Comparison of ENCODE assay signal across 17 cellular contexts in the genomic region with DNA sequence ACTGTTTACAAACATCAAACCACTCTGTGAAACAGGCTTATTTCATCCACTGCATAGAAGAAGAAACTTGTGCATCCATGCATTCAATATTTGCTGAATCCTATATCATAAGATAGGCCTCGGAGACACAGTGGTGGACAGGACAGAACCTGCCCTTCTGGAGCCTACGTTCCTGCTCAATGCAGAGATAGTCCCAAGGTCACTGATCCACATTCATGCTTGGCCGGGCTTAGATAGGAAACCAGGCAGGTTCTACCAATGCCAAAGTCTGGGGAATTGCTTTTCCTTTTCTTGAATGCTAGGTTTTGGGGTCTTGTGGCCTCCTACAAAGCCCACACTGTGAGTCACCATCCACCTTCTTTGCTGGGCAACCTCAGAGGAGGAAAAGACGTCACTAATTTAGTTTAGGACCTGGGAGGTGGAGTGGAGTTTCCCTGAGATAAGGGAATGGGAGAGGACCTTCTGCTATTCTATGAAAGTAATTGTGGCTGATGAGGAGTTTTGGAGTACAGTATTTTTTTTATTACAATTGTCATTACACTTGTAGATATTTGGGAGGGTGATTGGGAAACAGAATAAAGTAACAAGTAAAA.
DNase-seq lines count a peak whose midpoint lies in the region; ATAC-seq and TF ChIP-seq lines count a peak whose summit lies in the region.
"Had no signal": no experiment of that assay in that cellular context is flagged by ENCODE, and none has a peak within 500 bp of the region (broad histone marks: within the 10 kb centered on the region; RNA-seq: fewer than 3 reads in every experiment).

No MANE protein-coding gene starts in this region.

- no peak for TF ChIP-seq CTCF in IMR-90 (conservative IDR thresholded peaks at IDR 0.05; ENCODE audit: low read depth, low read length)
- no peak for TF ChIP-seq CTCF in brain (conservative IDR thresholded peaks at IDR 0.05)
- no peak for TF ChIP-seq CTCF in endodermal cell (conservative IDR thresholded peaks at IDR 0.05)

- H3K9ac ChIP-seq in IMR-90 (ENCODE audit: low read depth, low read length) (no peak overlapping the region), endodermal cell (ENCODE audit: extremely low read depth, low read length, poor library complexity, severe bottlenecking) (no peak overlapping the region)
- H3K9ac ChIP-seq: KMS-11 had no signal

- POLR2A ChIA-PET in IMR-90 (lab: Charles Lee; ENCODE audit: unreplicated experiment), result no interaction called here

- H3K4me1 Mint-ChIP-seq in brain, result peaks cover 27% of the 10 kb centered on the region
- no peaks in the 10 kb centered on the region for H3K4me1 Mint-ChIP-seq in endodermal cell
- H3K4me1 Mint-ChIP-seq: CD4-positive, alpha-beta memory T cell had no signal

- H3K27ac Mint-ChIP-seq in brain, result peak overlapping the region in 4 of 5 experiments; percentile 2 to 36 (median 22)
- H3K27ac Mint-ChIP-seq in endodermal cell, result no peak overlapping the region
- H3K27ac Mint-ChIP-seq: CD4-positive, alpha-beta memory T cell had no signal

- no TSS peak for BruUV-seq in IMR-90 (replicated peaks; lab: Mats Ljungman, UMichigan)

- no peak overlapping the region for H4K91ac ChIP-seq in IMR-90 (ENCODE audit: insufficient read depth, low read depth, low read length)

- TF ChIP-seq POLR2A in IMR-90 (IDR thresholded peaks at IDR 0.05; ENCODE audit: low read depth, low read length), result no peak

- H3K27me3 Mint-ChIP-seq in brain, result peaks cover 7% of the 10 kb centered on the region
- peaks cover 8% of the 10 kb centered on the region for H3K27me3 Mint-ChIP-seq in endodermal cell (ENCODE audit: insufficient read depth)

- no peak overlapping the region for H3K14ac ChIP-seq in IMR-90 (replicated peaks; ENCODE audit: low read depth, low read length)

- no peak overlapping the region for H3K56ac ChIP-seq in IMR-90 (ENCODE audit: extremely low read depth, insufficient read depth, low read length)

- peaks cover 0 to 9% (median 2%) of the 10 kb centered on the region in 5 experiments for H3K9me3 Mint-ChIP-seq in brain
- H3K9me3 Mint-ChIP-seq in endodermal cell, result no peaks in the 10 kb centered on the region

- H3K27ac ChIP-seq in IMR-90 (ENCODE audit: insufficient read depth, low read length) (no peak overlapping the region), endodermal cell (ENCODE audit: low read depth, low read length) (no peak overlapping the region)
- H3K27ac ChIP-seq: KMS-11, Peyer's patch had no signal

- H4K5ac ChIP-seq in IMR-90 (ENCODE audit: low read depth, low read length), result no peak overlapping the region

- no peak overlapping the region for H3K4me3 ChIP-seq in IMR-90 (ENCODE audit: insufficient read depth, low read depth, low read length)
- no peak overlapping the region for H3K4me3 ChIP-seq in endodermal cell (ENCODE audit: low read length)
- H3K4me3 ChIP-seq: Peyer's patch had no signal

- H3K9me1 ChIP-seq in IMR-90 (ENCODE audit: insufficient read depth, low read length), result no peaks in the 10 kb centered on the region; the same call in 1 of the 2 replicates

- no peaks in the 10 kb centered on the region for H4K20me1 ChIP-seq in IMR-90 (ENCODE audit: insufficient read depth, low read length)

- no peak overlapping the region for H3K4me2 ChIP-seq in IMR-90 (ENCODE audit: low read depth, low read length)
- H3K4me2 ChIP-seq: KMS-11 had no signal

- no peak overlapping the region for H2BK20ac ChIP-seq in IMR-90 (ENCODE audit: low read depth, low read length)

- H3K9me3 ChIP-seq in IMR-90 (ENCODE audit: control insufficient read depth, insufficient read depth, low read length) (no peaks in the 10 kb centered on the region), endodermal cell (ENCODE audit: control insufficient read depth, low read length) (no peaks in the 10 kb centered on the region)
- H3K9me3 ChIP-seq: Caco-2, Peyer's patch had no signal

- H3K4me1 ChIP-seq in IMR-90 (ENCODE audit: control insufficient read depth, insufficient read depth, low read length) (no peaks in the 10 kb centered on the region), endodermal cell (ENCODE audit: control insufficient read depth, insufficient read depth, low read length) (no peaks in the 10 kb centered on the region)
- H3K4me1 ChIP-seq: Caco-2, Peyer's patch had no signal

- in situ Hi-C loops in IMR-90 (cut with MboI; ENCODE audit: low sequenced_read_pairs), result no loop called here

- H2BK15ac ChIP-seq in IMR-90 (ENCODE audit: low read depth, low read length), result no peak overlapping the region

- ATAC-seq in left ventricle myocardium superior (peak; percentile 36), left cardiac atrium (no peak), IMR-90 (ENCODE audit: low read depth) (no peak)

- H2AFZ ChIP-seq in IMR-90 (replicated peaks; ENCODE audit: low read length, poor library complexity), result peak overlapping the region; percentile 0

- TF ChIP-seq RAD21 in IMR-90 (IDR thresholded peaks at IDR 0.05; ENCODE audit: low read length), result no peak

- H2BK120ac ChIP-seq in IMR-90 (ENCODE audit: low read depth, low read length), result no peak overlapping the region

- CTCF ChIA-PET in IMR-90 (lab: Yijun Ruan, JAX), result interaction anchor here (1.6 kb wide), 1 partner anchor 13 kb away, joined by 4 read pairs; no protein-coding TSS in a partner anchor

- H3K4ac ChIP-seq in IMR-90 (ENCODE audit: low read depth, low read length), result no peak overlapping the region

- no peak overlapping the region for H2BK5ac ChIP-seq in IMR-90 (ENCODE audit: low read depth, low read length, poor library complexity, severe bottlenecking)

- intact Hi-C loops in left ventricle myocardium superior (cut with micrococcal nuclease), result no loop called here
- intact Hi-C loops in left cardiac atrium (cut with DNase I), result no loop called here
- intact Hi-C loops in IMR-90 (cut with micrococcal nuclease), result no loop called here

- DNase-seq in left ventricle myocardium superior (no peak), left cardiac atrium (no peak), IMR-90 (no peak), amygdala (lab: John Stamatoyannopoulos, UW) (no peak), DMS153 treated with DMSO at 0.1 percent for 48 hours (lab: John Stamatoyannopoulos, UW; ENCODE audit: unreplicated experiment) (no peak), endodermal cell (no peak)
- DNase-seq: Caco-2; CD4-positive, alpha-beta memory T cell; NCI-H1105; NCI-H146; NCI-H2029; NCI-H2227 treated with DMSO at 0.1 percent for 48 hours; NCI-H510A treated with DMSO at 0.1 percent for 48 hours; NCI-H748 treated with DMSO at 0.1 percent for 48 hours; Peyer's patch had no signal

- no peak overlapping the region for H2AK9ac ChIP-seq in IMR-90 (replicated peaks; ENCODE audit: low read depth, low read length, poor library complexity)

- no peaks in the 10 kb centered on the region for H3K79me1 ChIP-seq in IMR-90 (ENCODE audit: low read depth in 1 of 2, low read length in 2 of 2)

- no peak overlapping the region for H2AK5ac ChIP-seq in IMR-90 (ENCODE audit: low read depth, low read length)

- H3K36me3 Mint-ChIP-seq in brain (no peaks in the 10 kb centered on the region), endodermal cell (ENCODE audit: low read depth) (no peaks in the 10 kb centered on the region)
- H3K36me3 Mint-ChIP-seq: CD4-positive, alpha-beta memory T cell had no signal

- no peak overlapping the region for H3K18ac ChIP-seq in IMR-90 (ENCODE audit: low read depth, low read length)

- H3K27me3 ChIP-seq in IMR-90 (ENCODE audit: control insufficient read depth, insufficient read depth, low read length) (no peaks in the 10 kb centered on the region; the same call in 1 of the 2 replicates), endodermal cell (ENCODE audit: control insufficient read depth, insufficient read depth, low read length, poor library complexity, severe bottlenecking) (no peaks in the 10 kb centered on the region)
- H3K27me3 ChIP-seq: Peyer's patch had no signal

- H3K23ac ChIP-seq in IMR-90 (ENCODE audit: low read depth, low read length), result no peak overlapping the region

- H3K4me3 Mint-ChIP-seq in brain, result no peak overlapping the region
- no peak overlapping the region for H3K4me3 Mint-ChIP-seq in endodermal cell
- H3K4me3 Mint-ChIP-seq: CD4-positive, alpha-beta memory T cell had no signal

- WGBS in IMR-90 (ENCODE audit: extremely low coverage in 2 of 2, insufficient read length in 1 of 2), 2 experiments, result 63% methylated on average over 2 of the region's 4 CpGs; no CpG with 5 or more reads in 1 of the 2 experiments
- 90 to 94% methylated on average over 4 of the region's 4 CpGs for WGBS in endodermal cell (ENCODE audit: insufficient coverage in 1 of 2, insufficient read length in 1 of 2), 2 experiments

- dilution Hi-C loops in IMR-90 (cut with HindIII; ENCODE audit: low sequenced_read_pairs, unreplicated experiment), result no loop called here

- no peak overlapping the region for H4K8ac ChIP-seq in IMR-90 (ENCODE audit: low read depth in 2 of 2, low read length in 2 of 2)

- no peaks in the 10 kb centered on the region for H3K36me3 ChIP-seq in IMR-90 (ENCODE audit: control insufficient read depth, insufficient read depth, low read length)
- no peaks in the 10 kb centered on the region for H3K36me3 ChIP-seq in endodermal cell (ENCODE audit: control insufficient read depth, insufficient read depth, low read length)
- H3K36me3 ChIP-seq: Peyer's patch had no signal

TF ChIP-seq in IMR-90, 13 proteins besides CTCF, POLR2A, EP300 and RAD21 (continues in another document):
- TF ChIP-seq CHD1 (IDR thresholded peaks at IDR 0.05; ENCODE audit: low read depth, low read length), result no peak
- TF ChIP-seq CEBPB (IDR thresholded peaks at IDR 0.05; ENCODE audit: low read depth, low read length), result no peak
- TF ChIP-seq, protein P1, sequence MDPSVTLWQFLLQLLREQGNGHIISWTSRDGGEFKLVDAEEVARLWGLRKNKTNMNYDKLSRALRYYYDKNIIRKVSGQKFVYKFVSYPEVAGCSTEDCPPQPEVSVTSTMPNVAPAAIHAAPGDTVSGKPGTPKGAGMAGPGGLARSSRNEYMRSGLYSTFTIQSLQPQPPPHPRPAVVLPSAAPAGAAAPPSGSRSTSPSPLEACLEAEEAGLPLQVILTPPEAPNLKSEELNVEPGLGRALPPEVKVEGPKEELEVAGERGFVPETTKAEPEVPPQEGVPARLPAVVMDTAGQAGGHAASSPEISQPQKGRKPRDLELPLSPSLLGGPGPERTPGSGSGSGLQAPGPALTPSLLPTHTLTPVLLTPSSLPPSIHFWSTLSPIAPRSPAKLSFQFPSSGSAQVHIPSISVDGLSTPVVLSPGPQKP (IDR thresholded peaks at IDR 0.05; ENCODE audit: borderline replicate concordance, low read depth, low read length), result no peak
- TF ChIP-seq, protein P2, sequence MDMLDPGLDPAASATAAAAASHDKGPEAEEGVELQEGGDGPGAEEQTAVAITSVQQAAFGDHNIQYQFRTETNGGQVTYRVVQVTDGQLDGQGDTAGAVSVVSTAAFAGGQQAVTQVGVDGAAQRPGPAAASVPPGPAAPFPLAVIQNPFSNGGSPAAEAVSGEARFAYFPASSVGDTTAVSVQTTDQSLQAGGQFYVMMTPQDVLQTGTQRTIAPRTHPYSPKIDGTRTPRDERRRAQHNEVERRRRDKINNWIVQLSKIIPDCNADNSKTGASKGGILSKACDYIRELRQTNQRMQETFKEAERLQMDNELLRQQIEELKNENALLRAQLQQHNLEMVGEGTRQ (IDR thresholded peaks at IDR 0.05; ENCODE audit: low read depth, low read length), result no peak
- no peak for TF ChIP-seq BHLHE40 (IDR thresholded peaks at IDR 0.05; ENCODE audit: low read depth, low read length)
- TF ChIP-seq RCOR1 (IDR thresholded peaks at IDR 0.05; ENCODE audit: insufficient replicate concordance, low read length), result no peak
- TF ChIP-seq NFE2L2 (IDR thresholded peaks at IDR 0.05; ENCODE audit: low read depth, low read length), result no peak
